ENCODE assay signal across 8 cellular contexts in genomic region chr12:57752668-57753000, GRCh38. TPM values are rescaled to one million over a fixed set of nuclear protein-coding genes. Genes with fewer than 3 reads are reported as not detected.
DNase-seq lines count a peak whose midpoint lies in the region; ATAC-seq and TF ChIP-seq lines count a peak whose summit lies in the region.

No MANE protein-coding gene starts in this region.

- H3K4me3 ChIP-seq in SK-N-SH (ENCODE audit: low read depth in 2 of 2, low read length in 1 of 2) (peak overlapping the region; percentile 27 to 51), stomach smooth muscle (ENCODE audit: low read length in 2 of 2) (peak overlapping the region; percentile 78 to 87)

- H3K27ac Mint-ChIP-seq in activated naive CD8-positive, alpha-beta T cell, result peak overlapping the region; percentile 99
- peak overlapping the region; percentile 89 to 99 (median 96) for H3K27ac Mint-ChIP-seq in immature natural killer cell

- CTCF ChIA-PET in SK-N-SH (lab: Yijun Ruan, JAX), result interaction anchor here (1.0 to 1.1 kb wide), 3 partner anchors 15 to 30 kb away, joined by 4 to 6 read pairs (median 5); partner anchors contain the start of gene TSFM

- peak overlapping the region; percentile 32 for H3K9ac ChIP-seq in SK-N-SH
- peak overlapping the region in 1 of 2 donors; percentile 65 for H3K9ac ChIP-seq in stomach smooth muscle (ENCODE audit: low read length in 2 of 2)

- H3K9me3 ChIP-seq in SK-N-SH (no peaks in the 10 kb centered on the region), stomach smooth muscle (ENCODE audit: control insufficient read depth in 2 of 2, low read length in 2 of 2) (no peaks in the 10 kb centered on the region)

- H3K27me3 Mint-ChIP-seq in activated naive CD8-positive, alpha-beta T cell, result no peaks in the 10 kb centered on the region
- H3K27me3 Mint-ChIP-seq in immature natural killer cell (ENCODE audit: low read depth in 3 of 3), result peaks cover 6 to 13% (median 11%) of the 10 kb centered on the region in 3 donors

- no peaks in the 10 kb centered on the region for H3K9me2 ChIP-seq in SK-N-SH

- H3K27ac ChIP-seq in SK-N-SH (ENCODE audit: low read depth in 2 of 2, low read length in 1 of 2) (peak overlapping the region; percentile 76 to 83), stomach smooth muscle (ENCODE audit: low read length) (no peak overlapping the region)

- no peaks in the 10 kb centered on the region for H3K27me3 ChIP-seq in SK-N-SH (ENCODE audit: insufficient read depth)
- H3K27me3 ChIP-seq in stomach smooth muscle (ENCODE audit: control insufficient read depth in 1 of 2, insufficient read depth in 2 of 2, low read length in 2 of 2), result no peaks in the 10 kb centered on the region

- H3K79me2 ChIP-seq in SK-N-SH (ENCODE audit: insufficient read depth), result peaks cover 38% of the 10 kb centered on the region

- H3K9me3 Mint-ChIP-seq in activated naive CD8-positive, alpha-beta T cell (ENCODE audit: low read depth), result no peaks in the 10 kb centered on the region
- no peaks in the 10 kb centered on the region for H3K9me3 Mint-ChIP-seq in immature natural killer cell

- H4K20me1 ChIP-seq in SK-N-SH (ENCODE audit: insufficient read depth), result no peaks in the 10 kb centered on the region

- peaks cover 13% of the 10 kb centered on the region for H3K36me3 Mint-ChIP-seq in activated naive CD8-positive, alpha-beta T cell
- H3K36me3 Mint-ChIP-seq in immature natural killer cell, result peaks cover 0 to 12% (median 4%) of the 10 kb centered on the region in 3 donors

- TF ChIP-seq RAD21 in SK-N-SH (IDR thresholded peaks at IDR 0.05; ENCODE audit: low read length), result no peak

- peaks cover 56% of the 10 kb centered on the region for H3K4me1 Mint-ChIP-seq in activated naive CD8-positive, alpha-beta T cell (ENCODE audit: low read depth)
- peaks cover 53 to 60% of the 10 kb centered on the region in 2 donors for H3K4me1 Mint-ChIP-seq in immature natural killer cell

- ATAC-seq in SK-N-SH treated with all-trans-retinoic acid at 6 μM for 48 hours (no peak), HG02678 (IDR thresholded peaks at IDR 0.05; ENCODE audit: unreplicated experiment) (no peak)

- POLR2A ChIA-PET in SK-N-SH (lab: Yijun Ruan, JAX), result interaction anchor here (1.0 to 1.1 kb wide), 2 partner anchors 26 to 1531 kb away, joined by 3 to 7 read pairs; partner anchors contain the start of gene RNF41

- DNase-seq in SK-N-SH, result no peak
- DNase-seq in immature natural killer cell, result no peak
- DNase-seq in SHP77 (lab: John Stamatoyannopoulos, UW), result no peak
- no peak for DNase-seq in NCI-H2029 (lab: John Stamatoyannopoulos, UW)

- TF ChIP-seq CTCF in SK-N-SH (IDR thresholded peaks at IDR 0.05), result no peak

- H3K4me1 ChIP-seq in SK-N-SH (ENCODE audit: control insufficient read depth in 1 of 2, insufficient read depth in 2 of 2, low read depth in 1 of 2, low read length in 1 of 2) (peaks cover 8 to 37% of the 10 kb centered on the region in 2 experiments), stomach smooth muscle (ENCODE audit: control insufficient read depth, insufficient read depth, low read length) (peaks cover 29% of the 10 kb centered on the region)

- H3K36me3 ChIP-seq in SK-N-SH (replicated peaks in 1 of 2; ENCODE audit: control insufficient read depth in 1 of 2, insufficient read depth in 2 of 2, low read length in 1 of 2) (peaks cover 15 to 34% of the 10 kb centered on the region in 2 experiments), stomach smooth muscle (ENCODE audit: control insufficient read depth in 2 of 2, insufficient read depth in 2 of 2, low read length in 2 of 2) (peaks cover 14 to 15% of the 10 kb centered on the region in 2 donors)

- H2AFZ ChIP-seq in SK-N-SH (ENCODE audit: low read depth), result peak overlapping the region; percentile 90

- H3K4me2 ChIP-seq in SK-N-SH, result peak overlapping the region; percentile 68

- H3K4me3 Mint-ChIP-seq in activated naive CD8-positive, alpha-beta T cell, result peak overlapping the region; percentile 99
- peak overlapping the region; percentile 87 to 95 (median 87) for H3K4me3 Mint-ChIP-seq in immature natural killer cell

- 18% methylated on average over 3 of the region's 5 CpGs for WGBS in SK-N-SH (ENCODE audit: low lambda C conversion rate)

- TF ChIP-seq EP300 in SK-N-SH (IDR thresholded peaks at IDR 0.05; ENCODE audit: borderline replicate concordance in 1 of 2, low read depth in 1 of 2, low read length in 1 of 2), result no peak

- peaks cover 25% of the 10 kb centered on the region for H3F3A ChIP-seq in SK-N-SH (replicated peaks; ENCODE audit: insufficient read depth)

TF ChIP-seq in SK-N-SH, 30 proteins besides CTCF, POLR2A, EP300 and RAD21 (continues in another document):
- no peak for TF ChIP-seq SIN3A (IDR thresholded peaks at IDR 0.05; ENCODE audit: borderline replicate concordance, low read depth, low read length)
- TF ChIP-seq FOSL2 (IDR thresholded peaks at IDR 0.05; ENCODE audit: borderline replicate concordance, low read depth), result no peak
- TF ChIP-seq GATA2 (CRISPR knock-in tag; IDR thresholded peaks at IDR 0.05), result no peak
- TF ChIP-seq TCF12 (IDR thresholded peaks at IDR 0.05), result no peak
- TF ChIP-seq USF2 (IDR thresholded peaks at IDR 0.05; ENCODE audit: borderline replicate concordance, low read depth, low read length), result no peak
- no peak for TF ChIP-seq JUND (IDR thresholded peaks at IDR 0.05)
- TF ChIP-seq EZH2phosphoT487 (IDR thresholded peaks at IDR 0.05; ENCODE audit: borderline replicate concordance, low read depth), result no peak
- no peak for TF ChIP-seq ELF1 (IDR thresholded peaks at IDR 0.05)
- no peak for TF ChIP-seq RFX5 (IDR thresholded peaks at IDR 0.05; ENCODE audit: low read length)
- no peak for TF ChIP-seq MEF2A (IDR thresholded peaks at IDR 0.05; ENCODE audit: borderline replicate concordance, low read depth)

TF ChIP-seq in SK-N-SH treated with all-trans-retinoic acid at 6 μM for 48 hours, 23 proteins besides CTCF, POLR2A, EP300 and RAD21:
- TF ChIP-seq ESRRG (CRISPR knock-in tag; IDR thresholded peaks at IDR 0.05), result no peak

RNA-seq across cellular contexts. Expression of gene CDK4, which starts 0.5 kb away (rescaled TPM):
- polyA plus RNA-seq in SK-N-SH (2012; rRNA removed), result 324 and 395 TPM in 2 replicates
- 245 and 311 TPM in 2 replicates for polyA plus RNA-seq in SK-N-SH (2012; cell fraction: cytosol; rRNA removed)
- polyA plus RNA-seq in SK-N-SH (2012; cell fraction: nucleus; rRNA removed), result 189 and 210 TPM in 2 replicates
- polyA plus RNA-seq in immature natural killer cell, result 100 to 1,000 TPM in 1 of 3 donors, 10 to 100 TPM in 2; 68.7 to 133 (median 75.6) TPM

RNA-seq across cellular contexts. Expression of gene MARCHF9, which starts 2.3 kb away (rescaled TPM):
- polyA plus RNA-seq in SK-N-SH (2012; rRNA removed) (21.2 and 24.2 TPM in 2 replicates), immature natural killer cell (1 to 10 TPM; 1.7 to 4.4 (median 3.7) TPM)
- polyA plus RNA-seq in SK-N-SH (2012; cell fraction: cytosol; rRNA removed), result 11.5 and 17.1 TPM in 2 replicates
- 37.4 and 43.9 TPM in 2 replicates for polyA plus RNA-seq in SK-N-SH (2012; cell fraction: nucleus; rRNA removed)

RNA-seq across cellular contexts. Expression of gene TSPAN31, which starts 7.8 kb away (rescaled TPM):
- polyA plus RNA-seq in SK-N-SH (2012; rRNA removed) (36.8 and 42.8 TPM in 2 replicates), immature natural killer cell (100 to 1,000 TPM in 1 of 3 donors, 10 to 100 TPM in 2; 62.1 to 103 (median 72.6) TPM)
- polyA plus RNA-seq in SK-N-SH (2012; cell fraction: cytosol; rRNA removed), result 41.5 and 44.8 TPM in 2 replicates
- polyA plus RNA-seq in SK-N-SH (2012; cell fraction: nucleus; rRNA removed), result 21.8 and 54.2 TPM in 2 replicates

RNA-seq across cellular contexts. Expression of gene AGAP2, which starts 14.1 kb away (rescaled TPM):
- 3.9 and 5.2 TPM in 2 replicates for polyA plus RNA-seq in SK-N-SH (2012; rRNA removed)
- polyA plus RNA-seq in SK-N-SH (2012; cell fraction: cytosol; rRNA removed), result 1.7 and 2.9 TPM in 2 replicates
- polyA plus RNA-seq in SK-N-SH (2012; cell fraction: nucleus; rRNA removed), result 19.2 and 24.6 TPM in 2 replicates
- polyA plus RNA-seq in immature natural killer cell, result 10 to 100 TPM in 1 of 3 donors, 1 to 10 TPM in 2; 1.4 to 10.5 (median 3.2) TPM

RNA-seq across cellular contexts. Expression of gene CYP27B1, which starts 14.2 kb away (rescaled TPM):
- 1.7 and 2.3 TPM in 2 replicates for polyA plus RNA-seq in SK-N-SH (2012; rRNA removed)
- 0.41 and 0.59 TPM in 2 replicates for polyA plus RNA-seq in SK-N-SH (2012; cell fraction: cytosol; rRNA removed)
- 19.4 TPM in 2 replicates for polyA plus RNA-seq in SK-N-SH (2012; cell fraction: nucleus; rRNA removed)
- not detected for polyA plus RNA-seq in immature natural killer cell
